11 cellular contexts compared by ENCODE assay signal in the genomic region with DNA sequence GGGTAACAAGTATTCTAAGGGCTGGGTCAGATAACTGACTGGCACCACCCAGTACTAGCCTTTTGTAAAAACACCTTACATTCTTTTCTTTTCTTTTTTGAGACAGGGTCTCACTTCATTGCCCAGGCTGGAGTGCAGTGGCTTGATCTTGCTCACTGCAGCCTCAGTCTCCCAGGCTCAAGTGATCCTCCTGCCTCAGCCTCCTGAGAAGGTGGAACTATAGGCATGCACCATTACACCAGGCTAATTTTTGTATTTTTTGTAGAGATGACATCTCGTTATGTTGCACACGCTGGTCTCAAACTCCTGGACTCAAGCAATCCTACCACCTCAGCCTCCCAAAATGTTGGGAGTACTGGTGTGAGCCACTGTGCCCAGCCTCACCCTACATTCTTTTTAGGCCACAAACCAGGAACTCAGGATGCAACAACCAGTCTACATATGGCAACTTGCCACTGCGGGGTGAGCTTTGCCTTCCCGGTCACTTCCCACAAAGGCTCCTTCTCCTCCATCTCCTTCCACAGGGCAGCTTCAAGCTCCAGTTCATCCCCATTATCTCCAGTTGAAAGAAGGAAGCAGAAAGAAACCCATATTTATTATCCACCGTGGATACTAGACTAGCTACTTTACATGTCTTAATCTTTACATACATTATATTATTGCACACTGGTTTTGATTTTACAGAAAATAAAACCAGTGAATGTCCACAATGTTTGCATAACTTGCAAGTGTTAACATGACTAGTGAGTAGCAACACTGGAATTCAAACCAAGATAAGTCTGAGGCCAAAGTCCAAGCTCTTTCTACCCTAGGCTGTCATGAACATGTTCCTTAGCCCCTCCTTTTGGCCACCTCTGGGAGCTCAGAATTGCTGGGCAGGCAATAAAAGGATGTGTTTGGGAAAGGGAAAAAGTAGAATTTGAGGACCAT. TPM values are rescaled to one million over a fixed set of nuclear protein-coding genes. Genes with fewer than 3 reads are reported as not detected.
DNase-seq lines count a peak whose midpoint lies in the region; ATAC-seq and TF ChIP-seq lines count a peak whose summit lies in the region.
"Had no signal": no experiment of that assay in that cellular context is flagged by ENCODE, and none has a peak within 500 bp of the region (broad histone marks: within the 10 kb centered on the region; RNA-seq: fewer than 3 reads in every experiment).

No MANE protein-coding gene starts in this region.

- POLR2A ChIA-PET in MCF 10A (lab: Yijun Ruan, JAX), result interaction anchor here (0.9 to 2.3 kb wide), 17 partner anchors 8 to 164 kb away, joined by 3 to 22 read pairs (median 4); a partner anchor contains a TSS

- no peaks in the 10 kb centered on the region for H3K27me3 ChIP-seq in breast epithelium

- no peak for ATAC-seq in HG02759 (IDR thresholded peaks at IDR 0.05; ENCODE audit: unreplicated experiment)

- H3K4me1 Mint-ChIP-seq in MCF 10A (ENCODE audit: insufficient read depth, unreplicated experiment) (peaks cover 15% of the 10 kb centered on the region), immature natural killer cell (peaks cover 34 to 35% of the 10 kb centered on the region in 2 donors)

- intact Hi-C loops in MCF 10A (cut with micrococcal nuclease) (loop anchor here (2.0 to 10.0 kb wide), 6 partner anchors 62 to 876 kb away; a partner anchor contains a TSS), breast epithelium (cut with DNase I; ENCODE audit: low total_unique reads) (no loop called here)

- no TSS peak for BruUV-seq in MCF 10A (replicated peaks; lab: Mats Ljungman, UMichigan)

- H3K4me1 ChIP-seq in breast epithelium, result no peaks in the 10 kb centered on the region
- H3K4me1 ChIP-seq: parathyroid adenoma had no signal

- H3K27me3 Mint-ChIP-seq in MCF 10A (ENCODE audit: insufficient read depth, unreplicated experiment), result no peaks in the 10 kb centered on the region
- peaks cover 0 to 2% (median 1%) of the 10 kb centered on the region in 3 donors for H3K27me3 Mint-ChIP-seq in immature natural killer cell (ENCODE audit: low read depth in 3 of 3)
- H3K27me3 Mint-ChIP-seq: activated naive CD4-positive, alpha-beta T cell treated with anti-CD3 and anti-CD28 coated beads, Interleukin-2, amount 50 U/mL, for 24 hours had no signal

- H3K4me3 ChIP-seq in breast epithelium, result no peak overlapping the region

- H3K36me3 Mint-ChIP-seq in MCF 10A (ENCODE audit: insufficient read depth, unreplicated experiment) (peaks cover 11% of the 10 kb centered on the region), immature natural killer cell (peaks cover 0 to 12% (median 4%) of the 10 kb centered on the region in 3 donors)

- TF ChIP-seq CTCF in MCF 10A (IDR thresholded peaks at IDR 0.05; ENCODE audit: unreplicated experiment) (no peak), breast epithelium (IDR thresholded peaks at IDR 0.05) (no peak)

- H3K36me3 ChIP-seq in breast epithelium, result no peaks in the 10 kb centered on the region

- peak overlapping the region; percentile 96 for H3K27ac Mint-ChIP-seq in MCF 10A (ENCODE audit: low read depth, unreplicated experiment)
- H3K27ac Mint-ChIP-seq in immature natural killer cell, result peak overlapping the region in 5 of 6 donors; percentile 16 to 64 (median 45)
- H3K27ac Mint-ChIP-seq: activated naive CD4-positive, alpha-beta T cell treated with anti-CD3 and anti-CD28 coated beads, Interleukin-2, amount 50 U/mL, for 24 hours had no signal

- CTCF ChIA-PET in MCF 10A (lab: Yijun Ruan, JAX), result interaction anchor here (0.6 to 2.5 kb wide), 13 partner anchors 9 to 1111 kb away, joined by 3 to 13 read pairs (median 4); no protein-coding TSS in a partner anchor

- TF ChIP-seq POLR2A in breast epithelium (IDR thresholded peaks at IDR 0.05), result no peak

- DNase-seq in MCF 10A (ENCODE audit: unreplicated experiment) (peak; percentile 94), breast epithelium (ENCODE audit: low spot score in 2 of 2) (no peak), amniotic stem cell (lab: John Stamatoyannopoulos, UW) (peak; percentile 13), immature natural killer cell (no peak), ureter (ENCODE audit: low spot score) (peak; percentile 81), OCI-M2 (lab: John Stamatoyannopoulos, UW; ENCODE audit: unreplicated experiment) (no peak), pons (ENCODE audit: low spot score) (no peak)
- DNase-seq: NCI-H510A had no signal

- H3K27ac ChIP-seq in breast epithelium, result no peak overlapping the region
- H3K27ac ChIP-seq: parathyroid adenoma had no signal

- H3K9me3 Mint-ChIP-seq in MCF 10A (ENCODE audit: unreplicated experiment) (no peaks in the 10 kb centered on the region), immature natural killer cell (no peaks in the 10 kb centered on the region)
- H3K9me3 Mint-ChIP-seq: activated naive CD4-positive, alpha-beta T cell treated with anti-CD3 and anti-CD28 coated beads, Interleukin-2, amount 50 U/mL, for 24 hours had no signal

- no peaks in the 10 kb centered on the region for H3K9me3 ChIP-seq in breast epithelium

- peak overlapping the region; percentile 66 for H3K4me3 Mint-ChIP-seq in MCF 10A (ENCODE audit: unreplicated experiment)
- H3K4me3 Mint-ChIP-seq in immature natural killer cell, result no peak overlapping the region
- H3K4me3 Mint-ChIP-seq: activated naive CD4-positive, alpha-beta T cell treated with anti-CD3 and anti-CD28 coated beads, Interleukin-2, amount 50 U/mL, for 24 hours had no signal

RNA-seq across cellular contexts. Expression of a gene that starts 23.7 kb away (rescaled TPM):
- total RNA-seq in MCF 10A (2022), result 56.9 and 57.7 TPM in 2 replicates
- 1 to 10 TPM; 2.1 to 9.5 (median 4.7) TPM for total RNA-seq in breast epithelium
- polyA plus RNA-seq in immature natural killer cell, result 1 to 10 TPM in 2 of 3 donors, not detected in 1; 1.8 to 4.2 TPM
- 52.7 TPM for total RNA-seq in ureter

Comparison
In these comparisons a context has a peak if more than half of its experiments do, and no peak if none do; other contexts are left out.
1. DNase-seq: peak in MCF 10A (single experiment), amniotic stem cell (single experiment) and ureter (single experiment); none in breast epithelium (0 of 2), immature natural killer cell (0 of 3), OCI-M2 (single experiment) and pons (single experiment).